Comparison of ENCODE assay signal across 13 cellular contexts in the genomic region with DNA sequence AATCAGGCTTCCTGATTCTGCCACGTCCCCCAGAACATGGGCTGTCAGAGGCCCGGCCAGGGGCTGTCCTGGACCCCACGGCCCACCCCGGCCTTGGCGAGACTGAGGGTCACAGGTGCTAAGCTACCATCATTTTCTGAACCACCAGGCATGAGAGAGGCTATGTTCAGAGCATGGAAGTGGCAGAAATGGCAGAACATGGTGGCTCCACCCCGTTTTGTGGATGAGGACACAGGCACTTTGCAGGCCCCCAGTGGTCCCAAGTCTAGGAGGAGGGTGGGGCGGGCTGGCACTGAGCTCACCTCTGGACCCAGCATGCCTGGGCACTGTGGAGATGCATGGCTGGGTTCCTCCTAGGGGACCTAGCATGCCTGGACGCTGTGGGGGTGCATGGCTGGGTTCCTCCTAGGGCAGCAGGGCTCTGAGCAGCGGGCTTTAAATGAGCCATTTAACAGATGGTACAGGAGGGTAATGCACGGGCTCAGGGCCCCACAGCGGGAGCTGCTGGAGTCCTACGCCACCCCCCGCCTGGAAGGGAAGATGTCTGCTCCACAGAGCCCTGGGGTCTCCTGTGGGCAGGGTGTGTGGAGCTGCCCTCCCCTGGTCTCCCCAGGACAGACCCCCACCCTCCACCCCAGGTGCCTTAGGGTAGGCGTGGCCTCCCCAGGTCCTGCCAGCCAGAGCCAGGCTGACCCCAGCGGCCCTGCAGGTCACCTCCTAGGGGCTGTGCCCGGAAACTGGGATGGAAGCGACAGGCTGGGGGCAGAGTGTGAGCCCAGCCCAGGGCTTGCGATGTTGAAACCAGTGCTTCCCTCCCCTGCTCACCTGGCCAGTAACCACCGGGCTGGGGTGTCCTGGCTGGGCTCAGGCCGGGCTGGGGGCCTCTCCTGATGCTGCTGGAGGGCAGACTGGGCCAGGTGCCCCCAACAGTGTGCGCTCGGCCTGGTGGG. TPM values are rescaled to one million over a fixed set of nuclear protein-coding genes. Genes with fewer than 3 reads are reported as not detected.
DNase-seq lines count a peak whose midpoint lies in the region; ATAC-seq and TF ChIP-seq lines count a peak whose summit lies in the region.
"Had no signal": no experiment of that assay in that cellular context is flagged by ENCODE, and none has a peak within 500 bp of the region (broad histone marks: within the 10 kb centered on the region; RNA-seq: fewer than 3 reads in every experiment).

No MANE protein-coding gene starts in this region.

- H4K20me1 ChIP-seq in Loucy (ENCODE audit: insufficient read depth, low read length, poor library complexity, severe bottlenecking) = no peaks in the 10 kb centered on the region

- no peak overlapping the region for H2AFZ ChIP-seq in Loucy (ENCODE audit: low read length)

- CTCF ChIA-PET in GM10248 (lab: Yijun Ruan, JAX) = no interaction called here

- peaks cover 3% of the 10 kb centered on the region for H3K4me1 ChIP-seq in Loucy (ENCODE audit: insufficient read depth, low read length, poor library complexity, severe bottlenecking)
- H3K4me1 ChIP-seq: adrenal gland had no signal

- peaks cover 16% of the 10 kb centered on the region; the same call in 1 of the 2 replicates for H3K9me3 ChIP-seq in Loucy (ENCODE audit: insufficient read depth, low read depth, low read length)
- H3K9me3 ChIP-seq: adrenal gland had no signal

- TF ChIP-seq CTCF in GM10248 (IDR thresholded peaks at IDR 0.05; ENCODE audit: control extremely low read depth, extremely low read depth, low read depth, missing control alignments) (no peak), Loucy (conservative IDR thresholded peaks at IDR 0.05; ENCODE audit: low read length) (no peak)

- no peaks in the 10 kb centered on the region for H3F3A ChIP-seq in Loucy (ENCODE audit: low read depth)

- H3K27me3 ChIP-seq in Loucy (ENCODE audit: insufficient read depth, low read length, poor library complexity, severe bottlenecking) = no peaks in the 10 kb centered on the region
- H3K27me3 ChIP-seq: adrenal gland, dorsolateral prefrontal cortex had no signal

- DNase-seq in GM10248 (ENCODE audit: extremely low spot score) (peak; percentile 9), ecto neural progenitor cell (ENCODE audit: low spot score) (peak; percentile 40), posterior vena cava (ENCODE audit: low spot score) (peak; percentile 79), NCI-H146 (lab: John Stamatoyannopoulos, UW) (no peak), DMS79 (lab: John Stamatoyannopoulos, UW) (no peak)
- DNase-seq: NCI-H1105 treated with DMSO at 0.1 percent for 48 hours; NCI-H774; stimulated activated CD4-positive, alpha-beta T cell treated with anti-CD3 and anti-CD28 coated beads, Interleukin-4, amount 100 ng/mL, for 4 hours had no signal

- intact Hi-C loops in posterior vena cava (cut with DNase I) = no loop called here

- POLR2A ChIA-PET in GM10248 (lab: Yijun Ruan, JAX) = no interaction called here

- H3K79me2 ChIP-seq in Loucy (ENCODE audit: insufficient read depth, low read length) = no peaks in the 10 kb centered on the region

- H3K9ac ChIP-seq in Loucy (ENCODE audit: low read depth, low read length, poor library complexity, severe bottlenecking) = no peak overlapping the region

- no peaks in the 10 kb centered on the region for H3K36me3 ChIP-seq in Loucy (ENCODE audit: insufficient read depth, low read length)
- H3K36me3 ChIP-seq: adrenal gland had no signal

- no peak for ATAC-seq in esophagus mucosa
- no peak for ATAC-seq in HG03469 (IDR thresholded peaks at IDR 0.05; ENCODE audit: unreplicated experiment)

- peak overlapping the region; percentile 42 for H3K4me2 ChIP-seq in Loucy (ENCODE audit: low read depth, low read length, poor library complexity, severe bottlenecking)

- no peaks in the 10 kb centered on the region for H3K9me2 ChIP-seq in Loucy (replicated peaks; ENCODE audit: low read depth, low read length)

- H3K4me3 ChIP-seq in Loucy (ENCODE audit: low read length, poor library complexity, severe bottlenecking) = no peak overlapping the region
- H3K4me3 ChIP-seq: adrenal gland, dorsolateral prefrontal cortex had no signal

RNA-seq across cellular contexts. Expression of gene MUC5AC, which starts 6.1 kb away (rescaled TPM):
- total RNA-seq in posterior vena cava (not detected), esophagus mucosa (not detected)

Comparison
In these comparisons a context has a peak if more than half of its experiments do, and no peak if none do; other contexts are left out.
1. DNase-seq: peak in GM10248 (single experiment), ecto neural progenitor cell (single experiment) and posterior vena cava (single experiment); none in NCI-H146 (single experiment) and DMS79 (single experiment).